Comparison of ENCODE assay signal across 18 cellular contexts in the genomic region with DNA sequence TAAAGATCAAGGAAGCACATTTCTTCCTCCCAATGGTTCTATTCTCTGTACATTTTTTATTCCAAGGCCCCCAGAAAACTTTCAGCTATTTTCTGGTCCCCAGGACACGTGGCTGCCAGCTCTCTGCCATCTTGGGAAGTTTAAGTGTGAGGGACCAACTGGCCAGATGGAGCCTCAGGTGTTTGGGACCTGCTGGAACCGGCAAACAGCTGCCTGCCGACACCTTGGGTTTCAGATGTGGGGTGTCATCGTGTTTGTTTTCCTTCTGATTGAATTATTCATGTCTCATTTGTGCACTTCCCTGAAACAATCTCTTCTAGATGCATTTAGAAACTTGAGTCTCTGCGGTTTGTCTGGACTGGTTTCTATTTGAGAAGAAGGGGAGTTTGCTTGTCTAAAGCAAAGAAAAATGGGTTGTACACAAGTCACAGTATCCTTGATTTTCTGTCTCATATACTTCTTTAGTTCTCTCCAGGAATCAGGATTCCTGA.
DNase-seq lines count a peak whose midpoint lies in the region; ATAC-seq and TF ChIP-seq lines count a peak whose summit lies in the region.
"Had no signal": no experiment of that assay in that cellular context is flagged by ENCODE, and none has a peak within 500 bp of the region (broad histone marks: within the 10 kb centered on the region; RNA-seq: fewer than 3 reads in every experiment).

No MANE protein-coding gene starts in this region.

- H3K4me1 Mint-ChIP-seq in activated CD8-positive, alpha-beta memory T cell treated with anti-CD3 and anti-CD28 coated beads, Interleukin-2, amount 10 ng/mL, durations not matched to agents 7 days and 5 days = peaks cover 30% of the 10 kb centered on the region
- no peaks in the 10 kb centered on the region for H3K4me1 Mint-ChIP-seq in WTC11
- H3K4me1 Mint-ChIP-seq: H9, nephron had no signal

- H3K4me3 ChIP-seq in OCI-LY3 (ENCODE audit: low read length) = peak overlapping the region; percentile 46
- H3K4me3 ChIP-seq in thymus (ENCODE audit: low read length) = no peak overlapping the region
- H3K4me3 ChIP-seq: Peyer's patch, tibial nerve had no signal

- CTCF ChIA-PET in activated CD8-positive, alpha-beta memory T cell treated with anti-CD3 and anti-CD28 coated beads, Interleukin-2, amount 10 ng/mL, durations not matched to agents 7 days and 5 days (lab: Charles Lee) = interaction anchor here (0.8 to 2.5 kb wide), 5 partner anchors 12 to 149 kb away, joined by 3 to 18 read pairs (median 3); no protein-coding TSS in a partner anchor
- CTCF ChIA-PET in WTC11 (lab: Charles Lee) = interaction anchor here (0.9 kb wide), 1 partner anchor 149 kb away, joined by 3 read pairs; no protein-coding TSS in a partner anchor

- H3K9me3 ChIP-seq in OCI-LY3 (ENCODE audit: insufficient read depth, low read length) (no peaks in the 10 kb centered on the region), thymus (ENCODE audit: control insufficient read depth) (no peaks in the 10 kb centered on the region)

- no peak overlapping the region for H2AFZ ChIP-seq in OCI-LY3 (ENCODE audit: low read depth, low read length)

- no peak for DNase-seq in activated CD8-positive, alpha-beta memory T cell treated with anti-CD3 and anti-CD28 coated beads, Interleukin-2, amount 10 ng/mL, durations not matched to agents 7 days and 5 days
- DNase-seq in activated CD8-positive, alpha-beta memory T cell treated with anti-CD3 and anti-CD28 coated beads for 24 hours = no peak
- DNase-seq in NAMALWA (ENCODE audit: low spot score) = no peak
- no peak for DNase-seq in WTC11 (ENCODE audit: low spot score)
- no peak for DNase-seq in GOT3 (lab: John Stamatoyannopoulos, UW)
- DNase-seq: dermis blood vessel endothelial cell, DMS 273 treated with DMSO at 0.1 percent for 48 hours, H9, Kasumi-1, left colon, NCI-H2081 treated with DMSO at 0.1 percent for 48 hours, Peyer's patch, T-helper 9 cell had no signal

- peak overlapping the region; percentile 70 for H3K4me2 ChIP-seq in OCI-LY3 (ENCODE audit: low read length)

- H3K4me3 Mint-ChIP-seq in activated CD8-positive, alpha-beta memory T cell treated with anti-CD3 and anti-CD28 coated beads, Interleukin-2, amount 10 ng/mL, durations not matched to agents 7 days and 5 days = no peak overlapping the region
- H3K4me3 Mint-ChIP-seq in WTC11 = no peak overlapping the region
- H3K4me3 Mint-ChIP-seq: H9, nephron had no signal

- H3K27ac ChIP-seq in OCI-LY3 (ENCODE audit: low read length) (peak overlapping the region; percentile 34; the same call in 1 of the 2 replicates), thymus (ENCODE audit: low read depth) (peak overlapping the region; percentile 10)
- H3K27ac ChIP-seq: Peyer's patch, tibial nerve had no signal

- TF ChIP-seq CTCF in OCI-LY3 (IDR thresholded peaks at IDR 0.05; ENCODE audit: low read depth, low read length) = no peak
- TF ChIP-seq CTCF in WTC11 (IDR thresholded peaks at IDR 0.05) = no peak

- peaks cover under 1% of the 10 kb centered on the region for H3K36me3 ChIP-seq in OCI-LY3 (replicated peaks; ENCODE audit: low read depth, low read length)
- no peaks in the 10 kb centered on the region for H3K36me3 ChIP-seq in thymus (ENCODE audit: control insufficient read depth, insufficient read depth)
- H3K36me3 ChIP-seq: Peyer's patch, tibial nerve had no signal

- no peaks in the 10 kb centered on the region for H4K20me1 ChIP-seq in OCI-LY3 (ENCODE audit: insufficient read depth, low read length)

- peak overlapping the region; percentile 72 for H3K27ac Mint-ChIP-seq in activated CD8-positive, alpha-beta memory T cell treated with anti-CD3 and anti-CD28 coated beads, Interleukin-2, amount 10 ng/mL, durations not matched to agents 7 days and 5 days
- no peak overlapping the region for H3K27ac Mint-ChIP-seq in WTC11
- H3K27ac Mint-ChIP-seq: H9, nephron had no signal

- no peaks in the 10 kb centered on the region for H3K27me3 Mint-ChIP-seq in activated CD8-positive, alpha-beta memory T cell treated with anti-CD3 and anti-CD28 coated beads, Interleukin-2, amount 10 ng/mL, durations not matched to agents 7 days and 5 days
- H3K27me3 Mint-ChIP-seq in WTC11 (ENCODE audit: low read depth) = no peaks in the 10 kb centered on the region

- WGBS in thymus = 89% methylated on average over 5 of the region's 5 CpGs

- H3K27me3 ChIP-seq in OCI-LY3 (ENCODE audit: low read depth, low read length) (no peaks in the 10 kb centered on the region), thymus (ENCODE audit: control insufficient read depth, insufficient read depth) (no peaks in the 10 kb centered on the region)
- H3K27me3 ChIP-seq: Peyer's patch, tibial nerve had no signal

- peak; percentile 33 for ATAC-seq in activated CD8-positive, alpha-beta memory T cell treated with anti-CD3 and anti-CD28 coated beads, Interleukin-2, amount 10 ng/mL, durations not matched to agents 7 days and 5 days
- ATAC-seq in GM21723 (IDR thresholded peaks at IDR 0.05; ENCODE audit: unreplicated experiment) (peak; percentile 80), WTC11 (no peak)
- ATAC-seq: left colon had no signal

- peaks cover 2% of the 10 kb centered on the region for H3K9me3 Mint-ChIP-seq in activated CD8-positive, alpha-beta memory T cell treated with anti-CD3 and anti-CD28 coated beads, Interleukin-2, amount 10 ng/mL, durations not matched to agents 7 days and 5 days (ENCODE audit: low read depth)
- peaks cover 20% of the 10 kb centered on the region for H3K9me3 Mint-ChIP-seq in WTC11

- peaks cover 21% of the 10 kb centered on the region for H3K4me1 ChIP-seq in OCI-LY3 (ENCODE audit: low read length)
- H3K4me1 ChIP-seq in thymus (ENCODE audit: control insufficient read depth, insufficient read depth, low read length) = no peaks in the 10 kb centered on the region
- H3K4me1 ChIP-seq: Peyer's patch, tibial nerve had no signal

- POLR2A ChIA-PET in WTC11 (lab: Charles Lee) = no interaction called here

- H3K36me3 Mint-ChIP-seq in activated CD8-positive, alpha-beta memory T cell treated with anti-CD3 and anti-CD28 coated beads, Interleukin-2, amount 10 ng/mL, durations not matched to agents 7 days and 5 days = peaks cover 23% of the 10 kb centered on the region
- H3K36me3 Mint-ChIP-seq in WTC11 = peaks cover 4% of the 10 kb centered on the region; the same call in 1 of the 2 replicates

- H3K9ac ChIP-seq in OCI-LY3 (ENCODE audit: low read length) = no peak overlapping the region

- H3K79me2 ChIP-seq in OCI-LY3 (ENCODE audit: low read length) = no peaks in the 10 kb centered on the region

TF ChIP-seq in WTC11, 78 proteins besides CTCF, POLR2A, EP300 and RAD21 (continues in another document):
- TF ChIP-seq ATF1 (CRISPR knock-in tag; IDR thresholded peaks at IDR 0.05) (no peak), SOX15 (CRISPR knock-in tag; IDR thresholded peaks at IDR 0.05) (no peak), ZBTB43 (CRISPR knock-in tag; IDR thresholded peaks at IDR 0.05) (no peak), NR1H2 (CRISPR knock-in tag; IDR thresholded peaks at IDR 0.05) (no peak), KAT7 (CRISPR knock-in tag; IDR thresholded peaks at IDR 0.05; ENCODE audit: borderline replicate concordance) (no peak), ZBTB21 (CRISPR knock-in tag; IDR thresholded peaks at IDR 0.05; ENCODE audit: borderline replicate concordance) (no peak), MXD4 (CRISPR knock-in tag; IDR thresholded peaks at IDR 0.05; ENCODE audit: borderline replicate concordance) (no peak)
- TF ChIP-seq, protein P1, sequence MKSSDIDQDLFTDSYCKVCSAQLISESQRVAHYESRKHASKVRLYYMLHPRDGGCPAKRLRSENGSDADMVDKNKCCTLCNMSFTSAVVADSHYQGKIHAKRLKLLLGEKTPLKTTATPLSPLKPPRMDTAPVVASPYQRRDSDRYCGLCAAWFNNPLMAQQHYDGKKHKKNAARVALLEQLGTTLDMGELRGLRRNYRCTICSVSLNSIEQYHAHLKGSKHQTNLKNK (CRISPR knock-in tag; IDR thresholded peaks at IDR 0.05) = no peak
- TF ChIP-seq, protein P2, sequence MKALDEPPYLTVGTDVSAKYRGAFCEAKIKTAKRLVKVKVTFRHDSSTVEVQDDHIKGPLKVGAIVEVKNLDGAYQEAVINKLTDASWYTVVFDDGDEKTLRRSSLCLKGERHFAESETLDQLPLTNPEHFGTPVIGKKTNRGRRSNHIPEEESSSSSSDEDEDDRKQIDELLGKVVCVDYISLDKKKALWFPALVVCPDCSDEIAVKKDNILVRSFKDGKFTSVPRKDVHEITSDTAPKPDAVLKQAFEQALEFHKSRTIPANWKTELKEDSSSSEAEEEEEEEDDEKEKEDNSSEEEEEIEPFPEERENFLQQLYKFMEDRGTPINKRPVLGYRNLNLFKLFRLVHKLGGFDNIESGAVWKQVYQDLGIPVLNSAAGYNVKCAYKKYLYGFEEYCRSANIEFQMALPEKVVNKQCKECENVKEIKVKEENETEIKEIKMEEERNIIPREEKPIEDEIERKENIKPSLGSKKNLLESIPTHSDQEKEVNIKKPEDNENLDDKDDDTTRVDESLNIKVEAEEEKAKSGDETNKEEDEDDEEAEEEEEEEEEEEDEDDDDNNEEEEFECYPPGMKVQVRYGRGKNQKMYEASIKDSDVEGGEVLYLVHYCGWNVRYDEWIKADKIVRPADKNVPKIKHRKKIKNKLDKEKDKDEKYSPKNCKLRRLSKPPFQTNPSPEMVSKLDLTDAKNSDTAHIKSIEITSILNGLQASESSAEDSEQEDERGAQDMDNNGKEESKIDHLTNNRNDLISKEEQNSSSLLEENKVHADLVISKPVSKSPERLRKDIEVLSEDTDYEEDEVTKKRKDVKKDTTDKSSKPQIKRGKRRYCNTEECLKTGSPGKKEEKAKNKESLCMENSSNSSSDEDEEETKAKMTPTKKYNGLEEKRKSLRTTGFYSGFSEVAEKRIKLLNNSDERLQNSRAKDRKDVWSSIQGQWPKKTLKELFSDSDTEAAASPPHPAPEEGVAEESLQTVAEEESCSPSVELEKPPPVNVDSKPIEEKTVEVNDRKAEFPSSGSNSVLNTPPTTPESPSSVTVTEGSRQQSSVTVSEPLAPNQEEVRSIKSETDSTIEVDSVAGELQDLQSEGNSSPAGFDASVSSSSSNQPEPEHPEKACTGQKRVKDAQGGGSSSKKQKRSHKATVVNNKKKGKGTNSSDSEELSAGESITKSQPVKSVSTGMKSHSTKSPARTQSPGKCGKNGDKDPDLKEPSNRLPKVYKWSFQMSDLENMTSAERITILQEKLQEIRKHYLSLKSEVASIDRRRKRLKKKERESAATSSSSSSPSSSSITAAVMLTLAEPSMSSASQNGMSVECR (CRISPR knock-in tag; IDR thresholded peaks at IDR 0.05; ENCODE audit: borderline replicate concordance) = no peak
